In the genomic region with DNA sequence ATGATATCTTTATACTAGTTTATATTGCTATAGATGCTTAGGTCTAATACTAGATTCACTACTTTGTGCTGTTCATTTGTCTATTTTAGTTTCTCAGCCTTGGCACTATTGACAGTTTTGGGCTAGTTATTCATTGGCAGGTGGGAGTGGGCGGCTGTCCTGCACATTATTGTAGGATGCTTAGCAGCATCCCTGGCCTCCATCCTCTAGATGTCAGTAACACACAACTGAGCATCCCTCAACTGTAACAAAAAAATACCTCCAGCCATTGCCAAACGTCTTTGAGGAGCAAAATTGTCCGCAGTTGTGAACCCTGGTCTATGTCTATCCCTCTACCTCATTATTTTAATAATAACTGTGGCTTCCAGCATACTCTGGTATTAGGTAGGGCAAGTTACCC, we compare ENCODE assay signal across 25 cellular contexts. TPM values are rescaled to one million over a fixed set of nuclear protein-coding genes. Genes with fewer than 3 reads are reported as not detected.
"Had no signal": no experiment of that assay in that cellular context is flagged by ENCODE, and none has a peak within 500 bp of the region (broad histone marks: within the 10 kb centered on the region; RNA-seq: fewer than 3 reads in every experiment).

No MANE protein-coding gene starts in this region.

- H3K4me1 ChIP-seq: right atrium auricular region, tibial artery had no signal

- H3K4me3 Mint-ChIP-seq: activated CD4-positive, alpha-beta T cell treated with anti-CD3 and anti-CD28 coated beads for 36 hours; activated naive CD8-positive, alpha-beta T cell treated with anti-CD3 and anti-CD28 coated beads for 36 hours; effector memory CD8-positive, alpha-beta T cell; nephron; T-helper 17 cell had no signal

- H3K36me3 ChIP-seq: right atrium auricular region, tibial artery had no signal

- H3K9me3 Mint-ChIP-seq: activated naive CD8-positive, alpha-beta T cell treated with anti-CD3 and anti-CD28 coated beads for 36 hours; nephron had no signal

- H3K9me3 ChIP-seq: right atrium auricular region, tibial artery had no signal

- H3K27me3 ChIP-seq: right atrium auricular region, tibial artery had no signal

- H3K27me3 Mint-ChIP-seq: progenitor cell of endocrine pancreas had no signal

- ATAC-seq: activated CD4-positive, alpha-beta T cell treated with anti-CD3 and anti-CD28 coated beads for 36 hours; effector memory CD8-positive, alpha-beta T cell; left lobe of liver; T-helper 17 cell had no signal

- H3K27ac ChIP-seq: right atrium auricular region, tibial artery had no signal

- H3K4me1 Mint-ChIP-seq: activated CD4-positive, alpha-beta T cell treated with anti-CD3 and anti-CD28 coated beads for 36 hours; activated naive CD8-positive, alpha-beta T cell treated with anti-CD3 and anti-CD28 coated beads for 36 hours; nephron; T-helper 17 cell had no signal

- H3K4me3 ChIP-seq: right atrium auricular region, tibial artery had no signal

- DNase-seq: activated CD4-positive, alpha-beta T cell treated with anti-CD3 and anti-CD28 coated beads for 36 hours; activated CD4-positive, alpha-beta T cell treated with anti-CD3 and anti-CD28 coated beads, Interleukin-2, amount 50 U/mL, for 48 hours; activated naive CD8-positive, alpha-beta T cell treated with anti-CD3 and anti-CD28 coated beads for 36 hours; activated T-cell treated with anti-CD3 and anti-CD28 coated beads for 4 hours; amniotic stem cell; effector memory CD8-positive, alpha-beta T cell; foreskin fibroblast; hypothalamus; kidney; midbrain; stimulated activated CD4-positive, alpha-beta T cell treated with anti-CD3 and anti-CD28 coated beads, Interleukin-12 subunit alpha, Interleukin-12 subunit beta, amount 100 ng/mL, for 4 hours; stimulated activated CD4-positive, alpha-beta T cell treated with anti-CD3 and anti-CD28 coated beads, Interleukin-1b, Interleukin-23, amount 100 ng/mL, for 48 hours; stimulated activated CD8-positive, alpha-beta memory T cell treated with anti-CD3 and anti-CD28 coated beads, Interleukin-4, amount 100 ng/mL, for 48 hours; stimulated activated naive CD4-positive, alpha-beta T cell treated with Interleukin-2 at 50 U/mL for 16 hours; T-helper 17 cell; tibial artery had no signal

- H3K36me3 Mint-ChIP-seq: activated naive CD8-positive, alpha-beta T cell treated with anti-CD3 and anti-CD28 coated beads for 36 hours had no signal

- H3K27ac Mint-ChIP-seq: activated CD4-positive, alpha-beta T cell treated with anti-CD3 and anti-CD28 coated beads for 36 hours; activated naive CD8-positive, alpha-beta T cell treated with anti-CD3 and anti-CD28 coated beads for 36 hours; effector memory CD8-positive, alpha-beta T cell; progenitor cell of endocrine pancreas; T-helper 17 cell had no signal

RNA-seq across cellular contexts. Expression of gene PNLIP, which starts 34.4 kb away (rescaled TPM):
- total RNA-seq: activated CD4-positive, alpha-beta T cell treated with anti-CD3 and anti-CD28 coated beads for 36 hours; activated naive CD8-positive, alpha-beta T cell treated with anti-CD3 and anti-CD28 coated beads for 36 hours; cardiac septum; dermis microvascular lymphatic vessel endothelial cell; kidney; lung microvascular endothelial cell; progenitor cell of endocrine pancreas; right atrium auricular region; subcutaneous adipose tissue; T-helper 17 cell; urinary bladder had no signal
